Comparison of ENCODE assay signal across 8 cellular contexts in the genomic region with DNA sequence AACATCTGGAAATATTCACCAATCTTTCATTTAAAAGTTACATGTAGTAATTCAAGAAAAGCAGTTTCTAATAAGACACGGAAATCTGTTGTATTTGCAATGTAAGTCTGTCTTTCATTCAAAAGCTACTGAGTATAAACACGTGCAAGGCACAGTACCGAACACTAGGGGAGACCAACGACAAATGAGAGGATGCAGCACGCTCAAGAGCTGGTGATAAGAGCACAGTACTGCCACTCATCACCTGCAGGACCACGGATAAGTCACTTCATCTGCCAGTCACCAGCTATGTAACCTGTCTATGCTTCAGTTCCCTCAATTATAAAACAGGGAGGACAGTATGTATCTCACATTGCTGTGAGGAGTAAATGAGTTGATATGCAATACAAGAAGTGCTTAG.
DNase-seq lines count a peak whose midpoint lies in the region; ATAC-seq lines count a peak whose summit lies in the region.

No MANE protein-coding gene starts in this region.

- no peaks in the 10 kb centered on the region for H3K4me1 ChIP-seq in Karpas-422 (ENCODE audit: low read length)

- H3K4me2 ChIP-seq in Karpas-422 (ENCODE audit: low read depth, low read length, poor library complexity, severe bottlenecking) = no peak overlapping the region

- H3K4me3 ChIP-seq in Karpas-422 (ENCODE audit: low read length) = no peak overlapping the region

- no peak for ATAC-seq in GM19035 (IDR thresholded peaks at IDR 0.05; ENCODE audit: unreplicated experiment)
- ATAC-seq in GM21360 (IDR thresholded peaks at IDR 0.05; ENCODE audit: unreplicated experiment) = no peak

- H3K79me2 ChIP-seq in Karpas-422 (ENCODE audit: low read length) = no peaks in the 10 kb centered on the region

- peak; percentile 14 for DNase-seq in NCI-H2171 treated with DMSO at 0.1 percent for 48 hours (lab: John Stamatoyannopoulos, UW)
- DNase-seq in NCI-H2171 (lab: John Stamatoyannopoulos, UW) = no peak
- DNase-seq in Karpas-422 = peak; percentile 81
- peak; percentile 40 for DNase-seq in activated CD4-positive, alpha-beta T cell treated with anti-CD3 and anti-CD28 coated beads, Interleukin-2, amount 50 U/mL, for 1 hour
- peak; percentile 1 for DNase-seq in fibroblast of the conjunctiva (ENCODE audit: low read depth)
- peak; percentile 24 for DNase-seq in stimulated activated CD4-positive, alpha-beta T cell treated with anti-CD3 and anti-CD28 coated beads, Interleukin-4, amount 100 ng/mL, for 24 hours

- no peaks in the 10 kb centered on the region for H3K9me3 ChIP-seq in Karpas-422 (ENCODE audit: low read length)

- no peaks in the 10 kb centered on the region for H3K27me3 ChIP-seq in Karpas-422 (ENCODE audit: low read length)

- no peak overlapping the region for H2AFZ ChIP-seq in Karpas-422 (ENCODE audit: low read length)

- H3K36me3 ChIP-seq in Karpas-422 (ENCODE audit: insufficient read depth, low read length) = peaks cover 3% of the 10 kb centered on the region; the same call in 1 of the 2 replicates

- H3K27ac ChIP-seq in Karpas-422 (ENCODE audit: low read length) = no peak overlapping the region

- H3K9me2 ChIP-seq in Karpas-422 (replicated peaks; ENCODE audit: insufficient read depth, low read length) = no peaks in the 10 kb centered on the region

- no peak overlapping the region for H3K9ac ChIP-seq in Karpas-422 (ENCODE audit: low read length)

- no peaks in the 10 kb centered on the region for H4K20me1 ChIP-seq in Karpas-422 (ENCODE audit: insufficient read depth, low read depth, low read length)
